ENCODE assay signal across 8 cellular contexts in the genomic region with DNA sequence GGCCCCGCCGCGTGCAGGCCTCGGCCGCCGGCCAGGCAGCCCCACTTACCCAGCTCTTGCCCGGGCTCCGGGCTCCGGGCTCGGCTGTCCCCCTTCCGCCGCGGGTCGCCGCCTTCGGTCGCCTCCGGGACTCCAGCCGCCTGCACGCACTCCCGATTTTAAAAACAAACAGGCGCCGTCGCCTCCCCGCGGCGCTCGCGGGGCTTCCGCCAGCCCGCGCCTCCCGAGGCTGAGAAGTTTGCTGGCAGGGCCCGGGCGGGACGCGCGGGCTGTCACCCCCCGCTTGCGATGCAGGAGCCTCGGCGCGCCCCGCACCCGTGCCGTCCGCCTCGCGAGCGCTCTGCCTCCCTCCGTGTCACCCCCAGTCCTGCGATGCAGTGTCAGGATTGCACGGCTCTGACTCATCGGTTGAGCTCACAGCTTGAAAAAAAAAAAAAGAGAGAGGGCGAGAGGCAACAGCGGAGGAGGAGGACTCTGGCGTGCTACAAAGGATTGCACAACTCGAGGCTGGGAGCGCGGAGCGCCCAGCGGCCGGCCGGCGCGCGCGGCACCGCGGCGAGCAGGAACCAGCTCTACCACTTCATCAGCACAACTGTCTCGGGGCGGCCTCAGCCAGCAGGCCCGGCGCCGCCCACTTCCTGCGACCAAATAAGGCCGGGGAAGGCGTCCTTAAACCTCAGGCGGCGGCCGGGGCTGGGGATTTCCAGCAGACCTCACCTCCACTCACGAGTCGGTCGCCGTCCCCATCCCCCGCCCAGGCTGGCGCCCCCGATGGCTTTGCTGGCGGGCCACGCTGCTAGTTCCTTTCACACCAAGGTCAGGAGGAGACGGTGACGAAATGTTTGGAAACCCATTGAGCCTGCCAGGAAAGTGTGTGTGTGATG. TPM values are rescaled to one million over a fixed set of nuclear protein-coding genes. Genes with fewer than 3 reads are reported as not detected.
A peak's percentile ranks its signal among the peaks of the same experiment; 100 is the strongest.
DNase-seq lines count a peak whose midpoint lies in the region; ATAC-seq, FAIRE-seq and TF ChIP-seq lines count a peak whose summit lies in the region.

No MANE protein-coding gene starts in this region.

- H3K4me1 Mint-ChIP-seq in activated naive CD8-positive, alpha-beta T cell treated with anti-CD3 and anti-CD28 coated beads, Interleukin-2, amount 10 ng/mL, durations not matched to agents 7 days and 5 days, result peaks cover 67% of the 10 kb centered on the region

- peak overlapping the region; percentile 89 for H3K4me3 ChIP-seq in GM12875 (ENCODE audit: low read depth, low read length)
- peak overlapping the region; percentile 58 to 83 (median 70) for H3K4me3 ChIP-seq in pancreas
- peak overlapping the region; percentile 43 to 60 (median 51) for H3K4me3 ChIP-seq in thyroid gland (replicated peaks in 1 of 3)

- H3K9me3 ChIP-seq in pancreas, result no peaks in the 10 kb centered on the region
- H3K9me3 ChIP-seq in thyroid gland, result no peaks in the 10 kb centered on the region

- intact Hi-C loops in Right ventricle myocardium inferior (cut with DNase I) (loop anchor here (2.0 kb wide), 1 partner anchor 27 kb away; no protein-coding TSS in a partner anchor), pancreas (cut with DNase I) (no loop called here), thyroid gland (cut with DNase I) (no loop called here)

- peaks cover 9% of the 10 kb centered on the region for H3K36me3 Mint-ChIP-seq in activated naive CD8-positive, alpha-beta T cell treated with anti-CD3 and anti-CD28 coated beads, Interleukin-2, amount 10 ng/mL, durations not matched to agents 7 days and 5 days

- no peaks in the 10 kb centered on the region for H3K27me3 Mint-ChIP-seq in activated naive CD8-positive, alpha-beta T cell treated with anti-CD3 and anti-CD28 coated beads, Interleukin-2, amount 10 ng/mL, durations not matched to agents 7 days and 5 days

- no peak for FAIRE-seq in pancreas (lab: Jason Lieb, UNC)

- DNase-seq in NCI-H128 (lab: John Stamatoyannopoulos, UW; ENCODE audit: unreplicated experiment) (peak; percentile 88), SKM-1 treated with dmso at 0.1 percent for 144 hours (lab: John Stamatoyannopoulos, UW; ENCODE audit: unreplicated experiment) (peak; percentile 81), Right ventricle myocardium inferior (ENCODE audit: missing footprints) (peak; percentile 99), pancreas (peak; percentile 96 to 98 (median 96)), thyroid gland (peak; percentile 98 to 99)
- DNase-seq in activated naive CD8-positive, alpha-beta T cell treated with anti-CD3 and anti-CD28 coated beads, Interleukin-2, amount 10 ng/mL, durations not matched to agents 7 days and 5 days, result peak; percentile 95

- TF ChIP-seq CTCF in GM12875 (IDR thresholded peaks at IDR 0.05; ENCODE audit: borderline replicate concordance, insufficient read depth, low read depth, low read length) (no peak), pancreas (IDR thresholded peaks at IDR 0.05) (no peak), thyroid gland (IDR thresholded peaks at IDR 0.05) (peak in 3 of 6 experiments; percentile 11 to 27 (median 18))

- POLR2A ChIA-PET in activated naive CD8-positive, alpha-beta T cell treated with anti-CD3 and anti-CD28 coated beads, Interleukin-2, amount 10 ng/mL, durations not matched to agents 7 days and 5 days (lab: Charles Lee), result interaction anchor here (0.6 to 12.6 kb wide), 16 partner anchors 8 to 269 kb away, joined by 3 to 286 read pairs (median 9); a partner anchor contains a TSS

- TF ChIP-seq POLR2A in thyroid gland (IDR thresholded peaks at IDR 0.05), result peak; percentile 51 to 92

- peak overlapping the region; percentile 94 for H3K27ac Mint-ChIP-seq in activated naive CD8-positive, alpha-beta T cell treated with anti-CD3 and anti-CD28 coated beads, Interleukin-2, amount 10 ng/mL, durations not matched to agents 7 days and 5 days

- H3K27me3 ChIP-seq in pancreas (no peaks in the 10 kb centered on the region), thyroid gland (no peaks in the 10 kb centered on the region)

- H3K27ac ChIP-seq in pancreas, result peak overlapping the region; percentile 97 to 99 (median 98)
- H3K27ac ChIP-seq in thyroid gland, result peak overlapping the region; percentile 97 to 99 (median 98)

- peaks cover 59 to 74% (median 66%) of the 10 kb centered on the region in 3 donors for H3K4me1 ChIP-seq in pancreas
- H3K4me1 ChIP-seq in thyroid gland, result peaks cover 79 to 87% of the 10 kb centered on the region in 2 donors

- no peaks in the 10 kb centered on the region for H3K36me3 ChIP-seq in pancreas
- H3K36me3 ChIP-seq in thyroid gland, result no peaks in the 10 kb centered on the region

- H3K9me3 Mint-ChIP-seq in activated naive CD8-positive, alpha-beta T cell treated with anti-CD3 and anti-CD28 coated beads, Interleukin-2, amount 10 ng/mL, durations not matched to agents 7 days and 5 days, result no peaks in the 10 kb centered on the region

- ATAC-seq in HG02759 (IDR thresholded peaks at IDR 0.05; ENCODE audit: unreplicated experiment) (peak; percentile 65), Right ventricle myocardium inferior (peak; percentile 87), pancreas (peak; percentile 76 to 86 (median 84))
- ATAC-seq in activated naive CD8-positive, alpha-beta T cell treated with anti-CD3 and anti-CD28 coated beads, Interleukin-2, amount 10 ng/mL, durations not matched to agents 7 days and 5 days (ENCODE audit: low read depth), result peak; percentile 80

- peak overlapping the region; percentile 87 for H3K4me3 Mint-ChIP-seq in activated naive CD8-positive, alpha-beta T cell treated with anti-CD3 and anti-CD28 coated beads, Interleukin-2, amount 10 ng/mL, durations not matched to agents 7 days and 5 days

- WGBS in pancreas, 2 donors, result 0% methylated on average over 68 to 93 of the region's 93 CpGs
- WGBS in thyroid gland, 2 donors, result 0% methylated on average over 53 to 65 of the region's 93 CpGs

RNA-seq across cellular contexts. Expression of a gene that starts 45.8 kb away (rescaled TPM):
- total RNA-seq in activated naive CD8-positive, alpha-beta T cell treated with anti-CD3 and anti-CD28 coated beads, Interleukin-2, amount 10 ng/mL, durations not matched to agents 7 days and 5 days, result 10 to 100 TPM; 32.1 to 34.9 TPM
- total RNA-seq in Right ventricle myocardium inferior (14.9 TPM), pancreas (10 to 100 TPM in 2 of 6 donors, 1 to 10 TPM in 4; 2.8 to 11.7 (median 6.5) TPM), thyroid gland (10 to 100 TPM; 21.7 to 27.7 (median 24.7) TPM)
- 10 to 100 TPM in 1 of 2 donors, 1 to 10 TPM in 1; 6.2 to 25.4 TPM for polyA plus RNA-seq in pancreas

Comparison
In these comparisons a context has a peak if more than half of its experiments do, and no peak if none do; other contexts are left out.
1. Peak in every context shown above with its lines: DNase-seq, ATAC-seq, H3K4me3 ChIP-seq and H3K27ac ChIP-seq.